In the genomic region with DNA sequence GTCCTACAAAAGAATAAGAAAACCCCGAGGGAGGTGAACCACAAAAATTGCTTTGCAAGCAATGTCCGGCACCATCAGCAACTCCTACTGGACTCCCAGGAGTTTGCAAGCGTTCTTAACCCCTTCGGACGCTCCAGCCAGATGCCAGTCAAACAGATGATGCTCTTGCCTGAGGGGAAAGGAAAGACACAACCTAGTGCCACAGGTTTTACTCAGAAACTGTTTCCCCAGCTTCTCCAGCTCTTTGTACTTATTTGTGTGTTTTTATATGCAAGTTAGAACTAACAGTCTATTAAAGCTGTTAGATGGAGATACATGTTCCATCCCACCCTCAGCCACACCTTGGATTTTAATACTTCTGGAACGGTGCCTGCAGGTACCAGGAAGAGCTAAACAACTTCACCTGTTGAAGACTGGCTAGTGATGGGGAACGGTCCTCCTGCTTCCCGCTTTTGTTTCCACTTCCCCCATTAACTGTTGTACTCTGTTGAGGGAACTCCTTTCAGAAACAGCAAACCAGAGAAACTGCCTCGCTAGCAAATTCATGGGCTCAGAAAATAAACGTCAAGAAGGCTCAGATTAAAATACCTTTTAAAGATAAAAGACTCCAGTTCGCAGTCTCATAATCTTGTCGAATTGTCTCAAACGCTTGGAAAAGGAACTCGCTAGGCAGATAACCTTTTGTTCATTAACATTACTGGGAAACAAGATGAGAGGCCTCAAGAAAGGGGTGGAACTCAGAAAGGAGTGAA, we compare ENCODE assay signal across 8 cellular contexts. TPM values are rescaled to one million over a fixed set of nuclear protein-coding genes. Genes with fewer than 3 reads are reported as not detected.
DNase-seq lines count a peak whose midpoint lies in the region; ATAC-seq lines count a peak whose summit lies in the region.

No MANE protein-coding gene starts in this region.

- H3K27ac ChIP-seq in neuronal stem cell (replicated peaks; ENCODE audit: low read length) = peak overlapping the region; percentile 99

- no peak overlapping the region for H4K91ac ChIP-seq in neuronal stem cell (ENCODE audit: low read depth, low read length, poor library complexity)

- H2AK5ac ChIP-seq in neuronal stem cell (ENCODE audit: low read depth, low read length) = no peak overlapping the region

- DNase-seq in NCI-H510A treated with DMSO at 0.1 percent for 48 hours (lab: John Stamatoyannopoulos, UW) = peak; percentile 52
- DNase-seq in NCI-H510A (lab: John Stamatoyannopoulos, UW) = no peak
- peak; percentile 88 for DNase-seq in NCI-H1417 treated with DMSO at 0.1 percent for 48 hours (lab: John Stamatoyannopoulos, UW)
- DNase-seq in glomerular visceral epithelial cell (ENCODE audit: extremely low spot score) = peak; percentile 78
- DNase-seq in neuronal stem cell (ENCODE audit: low spot score) = no peak
- DNase-seq in NCI-H774 (lab: John Stamatoyannopoulos, UW) = no peak

- peaks cover 21% of the 10 kb centered on the region for H3K4me1 Mint-ChIP-seq in activated naive CD8-positive, alpha-beta T cell (ENCODE audit: low read depth)

- H3K9me3 Mint-ChIP-seq in activated naive CD8-positive, alpha-beta T cell (ENCODE audit: low read depth) = no peaks in the 10 kb centered on the region

- H2BK120ac ChIP-seq in neuronal stem cell (ENCODE audit: low read depth, low read length) = no peak overlapping the region

- no peaks in the 10 kb centered on the region for H3K36me3 Mint-ChIP-seq in activated naive CD8-positive, alpha-beta T cell

- H2BK15ac ChIP-seq in neuronal stem cell (ENCODE audit: low read length) = no peak overlapping the region

- H2BK5ac ChIP-seq in neuronal stem cell (ENCODE audit: low read length) = peak overlapping the region; percentile 98

- H3K23ac ChIP-seq in neuronal stem cell (ENCODE audit: low read depth, low read length, poor library complexity) = no peak overlapping the region

- ATAC-seq in HG03565 (IDR thresholded peaks at IDR 0.05; ENCODE audit: unreplicated experiment) = no peak

- H3K4ac ChIP-seq in neuronal stem cell (ENCODE audit: low read length) = no peak overlapping the region

- peaks cover 0 to 15% of the 10 kb centered on the region in 2 donors for H3K36me3 ChIP-seq in neuronal stem cell (replicated peaks in 1 of 2; ENCODE audit: control insufficient read depth in 2 of 2, insufficient read depth in 2 of 2, low read length in 2 of 2)

- no peaks in the 10 kb centered on the region for H3K27me3 ChIP-seq in neuronal stem cell (ENCODE audit: control insufficient read depth in 3 of 3, insufficient read depth in 3 of 3, low read depth in 1 of 3, low read length in 3 of 3)

- no peaks in the 10 kb centered on the region for H3K9me3 ChIP-seq in neuronal stem cell (replicated peaks in 1 of 2; ENCODE audit: control insufficient read depth in 2 of 2, insufficient read depth in 1 of 2, low read depth in 1 of 2, low read length in 2 of 2)

- H3K18ac ChIP-seq in neuronal stem cell (ENCODE audit: low read length) = peak overlapping the region; percentile 92

- H3K4me3 ChIP-seq in neuronal stem cell (ENCODE audit: low read length in 2 of 2) = peak overlapping the region; percentile 77 to 85

- H3K14ac ChIP-seq in neuronal stem cell (ENCODE audit: low read length) = no peak overlapping the region

- H3K9ac ChIP-seq in neuronal stem cell (ENCODE audit: low read depth, low read length, poor library complexity) = no peak overlapping the region

- H3K4me3 Mint-ChIP-seq in activated naive CD8-positive, alpha-beta T cell = peak overlapping the region; percentile 74

- H3K27me3 Mint-ChIP-seq in activated naive CD8-positive, alpha-beta T cell = peaks cover 37% of the 10 kb centered on the region

- H3K4me1 ChIP-seq in neuronal stem cell (ENCODE audit: control insufficient read depth in 2 of 2, insufficient read depth in 1 of 2, low read depth in 1 of 2, low read length in 2 of 2) = peaks cover 7 to 17% of the 10 kb centered on the region in 2 donors

- WGBS in neuronal stem cell (ENCODE audit: extremely low coverage in 2 of 2, insufficient read length in 2 of 2, insufficient replicate concordance in 1 of 2), 2 donors = no CpG with 5 or more reads among the region's 14 CpGs

- peak overlapping the region; percentile 57 for H3K4me2 ChIP-seq in neuronal stem cell (ENCODE audit: insufficient read depth, low read length, poor library complexity, severe bottlenecking)

- no peak overlapping the region for H4K8ac ChIP-seq in neuronal stem cell (ENCODE audit: low read depth, low read length)

- no peak overlapping the region for H2BK12ac ChIP-seq in neuronal stem cell (ENCODE audit: low read length)

- no peak overlapping the region for H3K27ac Mint-ChIP-seq in activated naive CD8-positive, alpha-beta T cell

- peak overlapping the region; percentile 97 for H2AFZ ChIP-seq in neuronal stem cell (ENCODE audit: low read length)

- peaks cover 3% of the 10 kb centered on the region for H3K79me1 ChIP-seq in neuronal stem cell (ENCODE audit: low read depth, low read length)

RNA-seq across cellular contexts. Expression of gene FERMT2, which starts 1.1 kb away (rescaled TPM):
- polyA plus RNA-seq in neuronal stem cell (2013, experiment 1 of 2) = 98.8 TPM
- 103 TPM for polyA plus RNA-seq in neuronal stem cell (2013, experiment 2 of 2)

Comparison
In these comparisons a context has a peak if more than half of its experiments do, and no peak if none do; other contexts are left out.
1. DNase-seq: peak in NCI-H510A treated with DMSO at 0.1 percent for 48 hours (single experiment), NCI-H1417 treated with DMSO at 0.1 percent for 48 hours (single experiment) and glomerular visceral epithelial cell (single experiment); none in NCI-H510A (single experiment), neuronal stem cell (single experiment) and NCI-H774 (single experiment).